ENCODE assay signal across 25 cellular contexts in genomic region chr16:50618238-50618918, GRCh38.
"Had no signal": no experiment of that assay in that cellular context is flagged by ENCODE, and none has a peak within 500 bp of the region (broad histone marks: within the 10 kb centered on the region; RNA-seq: fewer than 3 reads in every experiment).

No MANE protein-coding gene starts in this region.

- H3K27me3 ChIP-seq: breast epithelium, Peyer's patch, SJSA1 had no signal

- H3K4me1 ChIP-seq: breast epithelium had no signal

- H3K27me3 Mint-ChIP-seq: activated CD8-positive, alpha-beta memory T cell treated with anti-CD3 and anti-CD28 coated beads, Interleukin-2, amount 10 ng/mL, durations not matched to agents 7 days and 5 days; activated naive CD4-positive, alpha-beta T cell treated with anti-CD3 and anti-CD28 coated beads, Interleukin-2, amount 50 U/mL, for 24 hours; activated T-cell treated with anti-CD3 and anti-CD28 coated beads, Interleukin-2, amount 50 U/mL, for 24 hours had no signal

- H3K9me3 Mint-ChIP-seq: activated naive CD4-positive, alpha-beta T cell treated with anti-CD3 and anti-CD28 coated beads, Interleukin-2, amount 50 U/mL, for 24 hours; activated T-cell treated with anti-CD3 and anti-CD28 coated beads, Interleukin-2, amount 50 U/mL, for 24 hours; activated T-helper 1 cell treated with anti-CD3 and anti-CD28 coated beads, Interleukin-12 subunit alpha, Interleukin-12 subunit beta, Interleukin-2, Interleukin-4 antibody, amounts not matched to agents 30 ng/mL and 10 ng/mL and 1 ng/mL, durations not matched to agents 14 hours and 24 hours and 36 hours; WTC11 had no signal

- H3K27ac Mint-ChIP-seq: activated CD8-positive, alpha-beta memory T cell treated with anti-CD3 and anti-CD28 coated beads, Interleukin-2, amount 10 ng/mL, durations not matched to agents 7 days and 5 days; activated naive CD4-positive, alpha-beta T cell treated with anti-CD3 and anti-CD28 coated beads, Interleukin-2, amount 50 U/mL, for 24 hours; activated T-cell treated with anti-CD3 and anti-CD28 coated beads, Interleukin-2, amount 50 U/mL, for 24 hours; activated T-helper 1 cell treated with anti-CD3 and anti-CD28 coated beads, Interleukin-12 subunit alpha, Interleukin-12 subunit beta, Interleukin-2, Interleukin-4 antibody, amounts not matched to agents 30 ng/mL and 10 ng/mL and 1 ng/mL, durations not matched to agents 14 hours and 24 hours and 36 hours; WTC11 had no signal

- H3K4me3 Mint-ChIP-seq: activated CD8-positive, alpha-beta memory T cell treated with anti-CD3 and anti-CD28 coated beads, Interleukin-2, amount 10 ng/mL, durations not matched to agents 7 days and 5 days; activated naive CD4-positive, alpha-beta T cell treated with anti-CD3 and anti-CD28 coated beads, Interleukin-2, amount 50 U/mL, for 24 hours; activated T-cell treated with anti-CD3 and anti-CD28 coated beads, Interleukin-2, amount 50 U/mL, for 24 hours; activated T-helper 1 cell treated with anti-CD3 and anti-CD28 coated beads, Interleukin-12 subunit alpha, Interleukin-12 subunit beta, Interleukin-2, Interleukin-4 antibody, amounts not matched to agents 30 ng/mL and 10 ng/mL and 1 ng/mL, durations not matched to agents 14 hours and 24 hours and 36 hours; WTC11 had no signal

- H3K4me3 ChIP-seq: breast epithelium, Peyer's patch, SJSA1 had no signal

- DNase-seq: activated CD4-positive, alpha-beta T cell treated with anti-CD3 and anti-CD28 coated beads for 48 hours; activated CD4-positive, alpha-beta T cell treated with anti-CD3 and anti-CD28 coated beads, Interleukin-2, amount 50 U/mL, for 48 hours; activated CD4-positive, CD25-positive, alpha-beta regulatory T cell treated with anti-CD3 and anti-CD28 coated beads, Interleukin-2, amount 50 U/mL, for 72 hours; activated CD8-positive, alpha-beta memory T cell treated with anti-CD3 and anti-CD28 coated beads, Interleukin-2, amount 10 ng/mL, durations not matched to agents 7 days and 5 days; activated effector memory CD4-positive, alpha-beta T cell treated with Interleukin-2 at 50 U/mL for 16 hours; activated naive CD4-positive, alpha-beta T cell; activated T-cell treated with anti-CD3 and anti-CD28 coated beads, Interleukin-2, amount 50 U/mL, for 24 hours; aorta; Karpas-422; NCI-H1105 treated with DMSO at 0.1 percent for 48 hours; NCI-H1436 treated with DMSO at 0.1 percent for 48 hours; NCI-H187 treated with DMSO at 0.1 percent for 48 hours; NCI-H2081 treated with DMSO at 0.1 percent for 48 hours; NCI-H446; NCI-H524; Peyer's patch; SHP77; SW 1271 had no signal

- H3K9me3 ChIP-seq: breast epithelium, Peyer's patch, SJSA1 had no signal

- H3K27ac ChIP-seq: breast epithelium, RWPE1, SJSA1 had no signal

- ATAC-seq: activated CD8-positive, alpha-beta memory T cell treated with anti-CD3 and anti-CD28 coated beads, Interleukin-2, amount 10 ng/mL, durations not matched to agents 7 days and 5 days; SK-N-SH treated with all-trans-retinoic acid at 6 μM for 48 hours; WTC11 had no signal

- H3K36me3 ChIP-seq: breast epithelium, Peyer's patch, SJSA1 had no signal

- H3K36me3 Mint-ChIP-seq: activated CD8-positive, alpha-beta memory T cell treated with anti-CD3 and anti-CD28 coated beads, Interleukin-2, amount 10 ng/mL, durations not matched to agents 7 days and 5 days; activated naive CD4-positive, alpha-beta T cell treated with anti-CD3 and anti-CD28 coated beads, Interleukin-2, amount 50 U/mL, for 24 hours; WTC11 had no signal

- H3K4me1 Mint-ChIP-seq: activated CD8-positive, alpha-beta memory T cell treated with anti-CD3 and anti-CD28 coated beads, Interleukin-2, amount 10 ng/mL, durations not matched to agents 7 days and 5 days had no signal
